ENCODE assay signal across 8 cellular contexts in the genomic region with DNA sequence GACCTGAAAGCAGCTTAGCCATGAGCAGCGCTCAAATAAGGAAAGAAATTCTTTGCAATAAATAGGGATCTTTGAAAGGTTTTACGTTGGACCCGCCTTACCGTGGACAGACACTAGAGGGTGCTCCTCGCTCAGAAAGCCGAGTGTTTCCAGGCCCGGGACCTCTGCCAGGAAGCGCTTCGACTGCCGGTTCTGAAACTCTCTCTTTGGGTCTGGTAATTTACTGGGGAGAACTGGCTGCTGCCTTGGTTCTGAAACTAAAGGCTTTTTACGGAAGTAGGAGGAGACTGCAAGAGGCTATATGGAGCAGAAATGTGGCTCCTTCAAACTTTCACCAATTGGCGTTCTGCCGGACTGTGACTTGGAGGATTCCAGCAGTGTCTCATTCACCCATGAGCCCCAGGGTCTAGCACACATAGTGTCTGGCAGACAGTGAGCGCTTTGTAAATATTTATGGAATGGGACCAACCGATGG. TPM values are rescaled to one million over a fixed set of nuclear protein-coding genes. Genes with fewer than 3 reads are reported as not detected.
DNase-seq lines count a peak whose midpoint lies in the region; ATAC-seq, FAIRE-seq and TF ChIP-seq lines count a peak whose summit lies in the region.

No MANE protein-coding gene starts in this region.

- WGBS in right cardiac atrium, result 2% methylated on average over 15 of the region's 15 CpGs
- WGBS in psoas muscle, 3 donors, result 1 to 3% (median 2%) methylated on average over 15 of the region's 15 CpGs

- H3K4me3 ChIP-seq in MG63 (peak overlapping the region; percentile 45), right cardiac atrium (ENCODE audit: low read length) (peak overlapping the region; percentile 67), psoas muscle (peak overlapping the region; percentile 58)

- H3K9me3 ChIP-seq in MG63 (no peaks in the 10 kb centered on the region), right cardiac atrium (ENCODE audit: control insufficient read depth, low read length) (no peaks in the 10 kb centered on the region), psoas muscle (no peaks in the 10 kb centered on the region)

- peak; percentile 87 for TF ChIP-seq CTCF in psoas muscle (IDR thresholded peaks at IDR 0.05)

- DNase-seq in ELR (ENCODE audit: low read depth) (peak; percentile 84), MG63 (peak; percentile 88), T-helper 1 cell (peak; percentile 34 to 70 (median 49)), amniotic stem cell (lab: John Stamatoyannopoulos, UW) (peak; percentile 53), right cardiac atrium (peak; percentile 85 to 94 (median 92)), psoas muscle (peak; percentile 82 to 91), urothelium cell line (ENCODE audit: low spot score) (peak; percentile 81)

- FAIRE-seq in urothelium cell line (lab: Jason Lieb, UNC), result no peak

- H3K27ac ChIP-seq in right cardiac atrium (ENCODE audit: low read length) (no peak overlapping the region), psoas muscle (no peak overlapping the region)

- H3K27me3 ChIP-seq in MG63, result no peaks in the 10 kb centered on the region
- H3K27me3 ChIP-seq in right cardiac atrium (ENCODE audit: control insufficient read depth, insufficient read depth), result peaks cover 1% of the 10 kb centered on the region
- peaks cover 0 to 57% (median 4%) of the 10 kb centered on the region in 3 donors for H3K27me3 ChIP-seq in psoas muscle (ENCODE audit: insufficient read depth in 3 of 3, low read length in 2 of 3)

- intact Hi-C loops in right cardiac atrium (cut with DNase I), result loop anchor here (10.0 kb wide), 4 partner anchors 123 to 363 kb away; no protein-coding TSS in a partner anchor
- intact Hi-C loops in psoas muscle (cut with DNase I), result loop anchor here in 1 of 2 donors (10.0 kb wide), 1 partner anchor 363 kb away; no protein-coding TSS in a partner anchor

- ATAC-seq in right cardiac atrium, result peak; percentile 67 to 83
- peak; percentile 69 to 94 (median 74) for ATAC-seq in psoas muscle
- ATAC-seq in GM21526 (IDR thresholded peaks at IDR 0.05; ENCODE audit: low FRiP score, unreplicated experiment), result no peak

- H3K4me1 ChIP-seq in right cardiac atrium (ENCODE audit: control insufficient read depth, insufficient read depth, low read length) (peaks cover 1% of the 10 kb centered on the region), psoas muscle (peaks cover 6% of the 10 kb centered on the region)

- H3K36me3 ChIP-seq in MG63 (no peaks in the 10 kb centered on the region), psoas muscle (ENCODE audit: insufficient read depth in 1 of 2, low read depth in 1 of 2) (no peaks in the 10 kb centered on the region)

RNA-seq across cellular contexts. Expression of a gene that starts 45.6 kb away (rescaled TPM):
- total RNA-seq in MG63 (2014; rRNA removed; shearing (Covaris generic); ENCODE audit: low replicate concordance), result 7.3 and 21.0 TPM in 2 replicates
- not detected for total RNA-seq in right cardiac atrium
- polyA plus RNA-seq in right cardiac atrium, result 0.02 TPM
- not detected for total RNA-seq in psoas muscle
- polyA plus RNA-seq in psoas muscle, result under 1 TPM; 0.01 to 0.10 (median 0.03) TPM

RNA-seq across cellular contexts. Expression of a gene that starts 50.6 kb away (rescaled TPM):
- not detected in 2 replicates for total RNA-seq in MG63 (2014; rRNA removed; shearing (Covaris generic); ENCODE audit: low replicate concordance)
- not detected for total RNA-seq in right cardiac atrium
- polyA plus RNA-seq in right cardiac atrium, result not detected
- total RNA-seq in psoas muscle, result not detected
- polyA plus RNA-seq in psoas muscle, result not detected

RNA-seq across cellular contexts. Expression of a gene that starts 51.3 kb away (rescaled TPM):
- total RNA-seq in MG63 (2014; rRNA removed; shearing (Covaris generic); ENCODE audit: low replicate concordance), result 5.0 TPM in 1 of 2 replicates, not detected in the other
- total RNA-seq in right cardiac atrium (not detected), psoas muscle (not detected)
- polyA plus RNA-seq in right cardiac atrium (not detected), psoas muscle (not detected)

RNA-seq across cellular contexts. Expression of a gene that starts 56.6 kb away (rescaled TPM):
- 3.8 and 4.8 TPM in 2 replicates for total RNA-seq in MG63 (2014; rRNA removed; shearing (Covaris generic); ENCODE audit: low replicate concordance)
- total RNA-seq in right cardiac atrium (not detected), psoas muscle (not detected)
- polyA plus RNA-seq in right cardiac atrium (not detected), psoas muscle (under 1 TPM; 0.05 to 0.10 (median 0.08) TPM)

RNA-seq across cellular contexts. Expression of a gene that starts 56.8 kb away (rescaled TPM):
- 6.1 and 10.2 TPM in 2 replicates for total RNA-seq in MG63 (2014; rRNA removed; shearing (Covaris generic); ENCODE audit: low replicate concordance)
- total RNA-seq in right cardiac atrium (not detected), psoas muscle (not detected)
- polyA plus RNA-seq in right cardiac atrium (not detected), psoas muscle (not detected)
